In genomic region chr6:298233-299049, GRCh38 we compare ENCODE assay signal across 1 cellular context.
TF ChIP-seq lines count a peak whose summit lies in the region.

No MANE protein-coding gene starts in this region.

TF ChIP-seq in GM12878, 131 proteins besides CTCF, POLR2A, EP300 and RAD21 (continued from another document and continues in another):
- no peak for TF ChIP-seq NFYA (IDR thresholded peaks at IDR 0.05; ENCODE audit: borderline replicate concordance, low read depth, low read length)
- TF ChIP-seq RELB (IDR thresholded peaks at IDR 0.05; ENCODE audit: low read depth): 0 out of 2 replicates have a peak, but pooled peaks have one; percentile 61
- no peak for TF ChIP-seq ZZZ3 (IDR thresholded peaks at IDR 0.05; ENCODE audit: control insufficient read depth, insufficient read length, low read depth)
- TF ChIP-seq BRCA1 (IDR thresholded peaks at IDR 0.05; ENCODE audit: low read depth, low read length): no peak
- TF ChIP-seq ASH2L (IDR thresholded peaks at IDR 0.05; ENCODE audit: borderline replicate concordance, low read depth): no peak
- no peak for TF ChIP-seq ATF3 (IDR thresholded peaks at IDR 0.05; ENCODE audit: borderline replicate concordance, extremely low read depth, low read depth, low read length)
- TF ChIP-seq BCL3 (IDR thresholded peaks at IDR 0.05; ENCODE audit: borderline replicate concordance, insufficient read depth, low read depth, low read length, poor library complexity, severe bottlenecking): no peak
- TF ChIP-seq ZBTB4 (CRISPR knock-in tag; IDR thresholded peaks at IDR 0.05): peak; percentile 13; the same call in 1 of the 2 replicates
- TF ChIP-seq SMAD5 (IDR thresholded peaks at IDR 0.05; ENCODE audit: low read depth): no peak
- no peak for TF ChIP-seq NFIC (IDR thresholded peaks at IDR 0.05; ENCODE audit: low read depth, low read length)
- no peak for TF ChIP-seq POLR2AphosphoS2 (IDR thresholded peaks at IDR 0.05; ENCODE audit: low read depth, low read length)
- TF ChIP-seq TCF12 (IDR thresholded peaks at IDR 0.05; ENCODE audit: low read depth, low read length): no peak
- no peak for TF ChIP-seq CREM (IDR thresholded peaks at IDR 0.05; ENCODE audit: low read depth)
- no peak for TF ChIP-seq ZNF217 (IDR thresholded peaks at IDR 0.05)
- TF ChIP-seq MYB (IDR thresholded peaks at IDR 0.05; ENCODE audit: borderline replicate concordance, low read depth, low read length): no peak
- no peak for TF ChIP-seq NR2C2 (IDR thresholded peaks at IDR 0.05; ENCODE audit: borderline replicate concordance, control insufficient read depth, insufficient read length, low read depth)
- TF ChIP-seq NBN (IDR thresholded peaks at IDR 0.05): no peak
- peak; percentile 91 for TF ChIP-seq EED (IDR thresholded peaks at IDR 0.05; ENCODE audit: low read depth)
- 0 out of 2 replicates have a peak, but pooled peaks have one; percentile 4 for TF ChIP-seq MEF2A (IDR thresholded peaks at IDR 0.05; ENCODE audit: insufficient read depth, low read depth, low read length)
- no peak for TF ChIP-seq ZNF592 (IDR thresholded peaks at IDR 0.05)
- 0 out of 2 replicates have a peak, but pooled peaks have one; percentile 21 for TF ChIP-seq ZBED1 (IDR thresholded peaks at IDR 0.05; ENCODE audit: borderline replicate concordance)
- TF ChIP-seq ZBTB11 (CRISPR knock-in tag; IDR thresholded peaks at IDR 0.05): no peak
- TF ChIP-seq RB1 (IDR thresholded peaks at IDR 0.05; ENCODE audit: borderline replicate concordance): 0 out of 2 replicates have a peak, but pooled peaks have one; percentile 12
- TF ChIP-seq JUNB (IDR thresholded peaks at IDR 0.05): peak; percentile 54; the same call in 1 of the 2 replicates
- no peak for TF ChIP-seq SREBF1 (IDR thresholded peaks at IDR 0.05; ENCODE audit: low read length)
- TF ChIP-seq POU2F2 (IDR thresholded peaks at IDR 0.05; ENCODE audit: borderline replicate concordance, low read depth, low read length): no peak
- no peak for TF ChIP-seq TBL1XR1 (IDR thresholded peaks at IDR 0.05; ENCODE audit: low read depth, low read length)
- TF ChIP-seq TAF1 (IDR thresholded peaks at IDR 0.05; ENCODE audit: borderline replicate concordance, low read depth, low read length): no peak
- no peak for TF ChIP-seq SREBF2 (IDR thresholded peaks at IDR 0.05; ENCODE audit: low read length)
- TF ChIP-seq SMARCA5 (IDR thresholded peaks at IDR 0.05): no peak
- TF ChIP-seq PRDM15 (CRISPR knock-in tag; IDR thresholded peaks at IDR 0.05): no peak
- 0 out of 2 replicates have a peak, but pooled peaks have one; percentile 3 for TF ChIP-seq TCF3 (IDR thresholded peaks at IDR 0.05; ENCODE audit: borderline replicate concordance, insufficient read depth, low read depth, low read length)
- no peak for TF ChIP-seq NRF1 (conservative IDR thresholded peaks at IDR 0.05; ENCODE audit: low read depth, low read length)
- TF ChIP-seq PKNOX1 (IDR thresholded peaks at IDR 0.05): peak; percentile 84
- 0 out of 2 replicates have a peak, but pooled peaks have one; percentile 30 for TF ChIP-seq SIN3A (IDR thresholded peaks at IDR 0.05; ENCODE audit: low read depth, low read length)
- TF ChIP-seq IRF4 (IDR thresholded peaks at IDR 0.05; ENCODE audit: low read depth, low read length): no peak; the same call in 1 of the 2 replicates
- no peak for TF ChIP-seq GABPA (IDR thresholded peaks at IDR 0.05; ENCODE audit: low read depth)
- no peak for TF ChIP-seq CHD4 (IDR thresholded peaks at IDR 0.05)
